15 cellular contexts compared by ENCODE assay signal in genomic region chr2:190380962-190381412, GRCh38. TPM values are rescaled to one million over a fixed set of nuclear protein-coding genes. Genes with fewer than 3 reads are reported as not detected.
DNase-seq lines count a peak whose midpoint lies in the region; ATAC-seq and TF ChIP-seq lines count a peak whose summit lies in the region.
"Had no signal": no experiment of that assay in that cellular context is flagged by ENCODE, and none has a peak within 500 bp of the region (broad histone marks: within the 10 kb centered on the region; RNA-seq: fewer than 3 reads in every experiment).

No MANE protein-coding gene starts in this region.

- no peaks in the 10 kb centered on the region for H3K4me1 Mint-ChIP-seq in WTC11
- H3K4me1 Mint-ChIP-seq in glutamatergic neuron (ENCODE audit: low read depth, unreplicated experiment), result peaks cover 17% of the 10 kb centered on the region

- H3K27ac Mint-ChIP-seq in WTC11 (no peak overlapping the region), glutamatergic neuron (ENCODE audit: unreplicated experiment) (peak overlapping the region; percentile 15)
- H3K27ac Mint-ChIP-seq in activated naive CD4-positive, alpha-beta T cell treated with anti-CD3 and anti-CD28 coated beads, Interleukin-2, amount 50 U/mL, for 72 hours, result no peak overlapping the region
- H3K27ac Mint-ChIP-seq: CD14-positive monocyte; CD8-positive, alpha-beta T cell had no signal

- intact Hi-C loops in posterior cingulate gyrus (cut with DNase I), result loop anchor here (5.0 kb wide), 1 partner anchor 131 kb away; no protein-coding TSS in a partner anchor
- intact Hi-C loops in posterior vena cava (cut with DNase I), result no loop called here

- TF ChIP-seq CTCF in WTC11 (IDR thresholded peaks at IDR 0.05) (no peak), glutamatergic neuron (IDR thresholded peaks at IDR 0.05; ENCODE audit: partially characterized antibody, unreplicated experiment) (no peak)

- no peak for ATAC-seq in WTC11
- ATAC-seq in activated naive CD4-positive, alpha-beta T cell treated with anti-CD3 and anti-CD28 coated beads, Interleukin-2, amount 50 U/mL, for 72 hours, result no peak
- ATAC-seq: A549; CD8-positive, alpha-beta T cell; HCT116 had no signal

- CTCF ChIA-PET in WTC11 (lab: Charles Lee), result interaction anchor here (0.7 to 0.9 kb wide), 2 partner anchors 130 to 418 kb away, joined by 3 read pairs; no protein-coding TSS in a partner anchor

- H3K27me3 Mint-ChIP-seq in WTC11 (ENCODE audit: low read depth) (no peaks in the 10 kb centered on the region), glutamatergic neuron (ENCODE audit: unreplicated experiment) (peaks cover 6% of the 10 kb centered on the region)

- POLR2A ChIA-PET in WTC11 (lab: Charles Lee), result no interaction called here

- no peaks in the 10 kb centered on the region for H3K36me3 Mint-ChIP-seq in WTC11
- no peaks in the 10 kb centered on the region for H3K36me3 Mint-ChIP-seq in glutamatergic neuron (ENCODE audit: unreplicated experiment)
- no peaks in the 10 kb centered on the region for H3K36me3 Mint-ChIP-seq in activated naive CD4-positive, alpha-beta T cell treated with anti-CD3 and anti-CD28 coated beads, Interleukin-2, amount 50 U/mL, for 72 hours
- H3K36me3 Mint-ChIP-seq: CD14-positive monocyte; CD8-positive, alpha-beta T cell had no signal

- DNase-seq in KBM-7, result peak; percentile 41
- no peak for DNase-seq in WTC11 (ENCODE audit: low spot score)
- DNase-seq in glutamatergic neuron, result no peak
- DNase-seq in activated naive CD4-positive, alpha-beta T cell treated with anti-CD3 and anti-CD28 coated beads, Interleukin-2, amount 50 U/mL, for 72 hours (ENCODE audit: low spot score in 2 of 2), result no peak
- no peak for DNase-seq in NCI-H748 treated with DMSO at 0.1 percent for 48 hours (lab: John Stamatoyannopoulos, UW)
- DNase-seq in posterior cingulate gyrus, result no peak
- no peak for DNase-seq in posterior vena cava (ENCODE audit: low spot score)
- DNase-seq: Caco-2; CD8-positive, alpha-beta T cell; DND-41; GF-D8; IMR-90 had no signal

- H3K4me3 Mint-ChIP-seq in WTC11 (no peak overlapping the region), glutamatergic neuron (ENCODE audit: unreplicated experiment) (no peak overlapping the region)
- H3K4me3 Mint-ChIP-seq: CD14-positive monocyte; CD8-positive, alpha-beta T cell had no signal

- in situ Hi-C loops in KBM-7 (cut with MboI; ENCODE audit: low pct_unique_long_range_greater_than_20kb, low sequenced_read_pairs), result no loop called here

- H3K9me3 Mint-ChIP-seq in WTC11 (no peaks in the 10 kb centered on the region), glutamatergic neuron (ENCODE audit: unreplicated experiment) (peaks cover 9% of the 10 kb centered on the region)
- no peaks in the 10 kb centered on the region for H3K9me3 Mint-ChIP-seq in activated naive CD4-positive, alpha-beta T cell treated with anti-CD3 and anti-CD28 coated beads, Interleukin-2, amount 50 U/mL, for 72 hours
- H3K9me3 Mint-ChIP-seq: CD8-positive, alpha-beta T cell had no signal

TF ChIP-seq in WTC11, 78 proteins besides CTCF, POLR2A, EP300 and RAD21:
- TF ChIP-seq, protein P1, sequence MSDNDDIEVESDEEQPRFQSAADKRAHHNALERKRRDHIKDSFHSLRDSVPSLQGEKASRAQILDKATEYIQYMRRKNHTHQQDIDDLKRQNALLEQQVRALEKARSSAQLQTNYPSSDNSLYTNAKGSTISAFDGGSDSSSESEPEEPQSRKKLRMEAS (CRISPR knock-in tag; IDR thresholded peaks at IDR 0.05), result no peak
- TF ChIP-seq IRF1 (CRISPR knock-in tag; IDR thresholded peaks at IDR 0.05), result no peak
- peak; percentile 69 for TF ChIP-seq GABPB1 (CRISPR knock-in tag; IDR thresholded peaks at IDR 0.05)
- no peak for TF ChIP-seq ZNF671 (CRISPR knock-in tag; IDR thresholded peaks at IDR 0.05)
- TF ChIP-seq SOX15 (CRISPR knock-in tag; IDR thresholded peaks at IDR 0.05), result no peak
- TF ChIP-seq SP1 (CRISPR knock-in tag; conservative IDR thresholded peaks at IDR 0.05), result no peak
- TF ChIP-seq STAT6 (CRISPR knock-in tag; conservative IDR thresholded peaks at IDR 0.05; ENCODE audit: low read depth), result no peak
- TF ChIP-seq HMGA2 (CRISPR knock-in tag; IDR thresholded peaks at IDR 0.05), result no peak

RNA-seq across cellular contexts. Expression of gene MFSD6, which starts 27.2 kb away (rescaled TPM):
- 4.1 to 4.8 TPM (median 4.7 TPM) in 3 replicates for total RNA-seq in WTC11 (2021)
- total RNA-seq in glutamatergic neuron (ENCODE audit: unreplicated experiment), result 31.0 TPM
- 10 to 100 TPM; 18.8 to 37.5 TPM for total RNA-seq in activated naive CD4-positive, alpha-beta T cell treated with anti-CD3 and anti-CD28 coated beads, Interleukin-2, amount 50 U/mL, for 72 hours
- 10 to 100 TPM; 13.5 to 20.8 TPM for total RNA-seq in posterior vena cava

RNA-seq across cellular contexts. Expression of gene INPP1, which starts 37.6 kb away (rescaled TPM):
- total RNA-seq in WTC11 (2021) (2.3 to 3.4 TPM (median 2.3 TPM) in 3 replicates), glutamatergic neuron (ENCODE audit: unreplicated experiment) (41.7 TPM), posterior vena cava (10 to 100 TPM; 20.1 to 23.4 TPM)
- 10 to 100 TPM in 1 of 2 donors, 1 to 10 TPM in 1; 9.2 to 24.1 TPM for total RNA-seq in activated naive CD4-positive, alpha-beta T cell treated with anti-CD3 and anti-CD28 coated beads, Interleukin-2, amount 50 U/mL, for 72 hours
